Comparison of ENCODE assay signal across 9 cellular contexts in genomic region chr7:135510603-135511183, GRCh38. TPM values are rescaled to one million over a fixed set of nuclear protein-coding genes. Genes with fewer than 3 reads are reported as not detected.
DNase-seq lines count a peak whose midpoint lies in the region; ATAC-seq and TF ChIP-seq lines count a peak whose summit lies in the region.
"Had no signal": no experiment of that assay in that cellular context is flagged by ENCODE, and none has a peak within 500 bp of the region (broad histone marks: within the 10 kb centered on the region; RNA-seq: fewer than 3 reads in every experiment).

No MANE protein-coding gene starts in this region.

- WGBS in ovary, 3 donors, result 1 to 2% (median 1%) methylated on average over 16 of the region's 16 CpGs

- no peak overlapping the region for H3K27ac Mint-ChIP-seq in activated T-helper 17 cell treated with anti-CD3 and anti-CD28 coated beads, Interleukin-2, amount 50 U/mL, for 72 hours
- H3K27ac Mint-ChIP-seq: dendritic cell treated with granulocyte-macrophage colony-stimulating factor and Interleukin-4, amounts not matched to agents 40 ng/mL and 50 ng/mL, for 4 days had no signal

- H3K27me3 ChIP-seq in left ventricle myocardium inferior (ENCODE audit: low read depth) (no peaks in the 10 kb centered on the region), Panc1 (ENCODE audit: control insufficient read depth, insufficient read depth, low read length) (no peaks in the 10 kb centered on the region), ovary (no peaks in the 10 kb centered on the region)

- intact Hi-C loops in left ventricle myocardium inferior (cut with micrococcal nuclease) (no loop called here), left cardiac atrium (cut with DNase I) (loop anchor here in 1 of 2 donors (5.0 kb wide), 1 partner anchor 47 kb away; the partner anchor contains the start of gene NUP205), Panc1 (cut with micrococcal nuclease; ENCODE audit: unreplicated experiment) (loop anchor here (10.0 kb wide), 1 partner anchor 134 kb away; no protein-coding TSS in a partner anchor), ovary (cut with DNase I) (no loop called here)

- H3K9me3 ChIP-seq in left ventricle myocardium inferior (replicated peaks) (no peaks in the 10 kb centered on the region), Panc1 (ENCODE audit: control insufficient read depth, insufficient read depth, low read depth, low read length) (no peaks in the 10 kb centered on the region), ovary (no peaks in the 10 kb centered on the region)

- TF ChIP-seq POLR2A in ovary (IDR thresholded peaks at IDR 0.05), result no peak

- peaks cover 7% of the 10 kb centered on the region for H3K36me3 Mint-ChIP-seq in activated T-helper 17 cell treated with anti-CD3 and anti-CD28 coated beads, Interleukin-2, amount 50 U/mL, for 72 hours (ENCODE audit: low read depth)

- peaks cover 50% of the 10 kb centered on the region for H3K4me1 ChIP-seq in left ventricle myocardium inferior
- H3K4me1 ChIP-seq in Panc1 (ENCODE audit: control insufficient read depth, insufficient read depth, low read length), result peaks cover 14% of the 10 kb centered on the region
- peaks cover 4% of the 10 kb centered on the region for H3K4me1 ChIP-seq in ovary (ENCODE audit: insufficient read depth)

- H3K4me3 Mint-ChIP-seq in activated T-helper 17 cell treated with anti-CD3 and anti-CD28 coated beads, Interleukin-2, amount 50 U/mL, for 72 hours, result no peak overlapping the region
- H3K4me3 Mint-ChIP-seq: dendritic cell treated with granulocyte-macrophage colony-stimulating factor and Interleukin-4, amounts not matched to agents 40 ng/mL and 50 ng/mL, for 4 days had no signal

- no peaks in the 10 kb centered on the region for H3K27me3 Mint-ChIP-seq in activated T-helper 17 cell treated with anti-CD3 and anti-CD28 coated beads, Interleukin-2, amount 50 U/mL, for 72 hours
- H3K27me3 Mint-ChIP-seq: dendritic cell treated with granulocyte-macrophage colony-stimulating factor and Interleukin-4, amounts not matched to agents 40 ng/mL and 50 ng/mL, for 4 days had no signal

- H3K27ac ChIP-seq in left ventricle myocardium inferior (replicated peaks) (peak overlapping the region; percentile 95), Panc1 (ENCODE audit: low read length) (peak overlapping the region; percentile 67), ovary (no peak overlapping the region)

- no peak for ATAC-seq in left cardiac atrium
- ATAC-seq in Panc1, result no peak
- no peak for ATAC-seq in GM21423 (IDR thresholded peaks at IDR 0.05; ENCODE audit: unreplicated experiment)
- no peak for ATAC-seq in activated T-helper 17 cell treated with anti-CD3 and anti-CD28 coated beads, Interleukin-2, amount 50 U/mL, for 72 hours (replicated peaks)
- no peak for ATAC-seq in GM19452 (IDR thresholded peaks at IDR 0.05; ENCODE audit: unreplicated experiment)

- DNase-seq in left ventricle myocardium inferior (no peak), left cardiac atrium (no peak), Panc1 (ENCODE audit: low read depth, low spot score) (peak; percentile 46), epithelial cell of proximal tubule (ENCODE audit: low read depth) (no peak), ovary (peak in 1 of 5 donors; percentile 22)

- BruUV-seq in Panc1 (replicated peaks; lab: Mats Ljungman, UMichigan), result no TSS peak

- POLR2A ChIA-PET in Panc1 (lab: Charles Lee), result interaction anchor here (0.5 kb wide), 1 partner anchor 83 kb away, joined by 3 read pairs; no protein-coding TSS in a partner anchor

- in situ Hi-C loops in Panc1 (cut with HindIII; ENCODE audit: low pct_unique_long_range_greater_than_20kb, low sequenced_read_pairs), result no loop called here

- peak overlapping the region; percentile 86 for H3K4me3 ChIP-seq in left ventricle myocardium inferior
- H3K4me3 ChIP-seq in Panc1 (ENCODE audit: low read depth in 2 of 2, low read length in 2 of 2), result peak overlapping the region; percentile 95 to 99
- peak overlapping the region; percentile 71 for H3K4me3 ChIP-seq in epithelial cell of proximal tubule (ENCODE audit: low read depth, low read length)
- peak overlapping the region; percentile 84 for H3K4me3 ChIP-seq in ovary

- H3K36me3 ChIP-seq in left ventricle myocardium inferior (no peaks in the 10 kb centered on the region), Panc1 (ENCODE audit: control insufficient read depth, insufficient read depth, low read length) (peaks cover 2% of the 10 kb centered on the region; the same call in 1 of the 2 replicates), ovary (no peaks in the 10 kb centered on the region)

- H3K4me1 Mint-ChIP-seq in activated T-helper 17 cell treated with anti-CD3 and anti-CD28 coated beads, Interleukin-2, amount 50 U/mL, for 72 hours, result no peaks in the 10 kb centered on the region

- TF ChIP-seq EP300 in ovary (IDR thresholded peaks at IDR 0.05), result no peak

- H3K9me3 Mint-ChIP-seq in activated T-helper 17 cell treated with anti-CD3 and anti-CD28 coated beads, Interleukin-2, amount 50 U/mL, for 72 hours, result no peaks in the 10 kb centered on the region
- H3K9me3 Mint-ChIP-seq: dendritic cell treated with granulocyte-macrophage colony-stimulating factor and Interleukin-4, amounts not matched to agents 40 ng/mL and 50 ng/mL, for 4 days had no signal

- CTCF ChIA-PET in Panc1 (lab: Charles Lee), result interaction anchor here (0.8 kb wide), 1 partner anchor 72 kb away, joined by 4 read pairs; no protein-coding TSS in a partner anchor

- peak; percentile 19 for TF ChIP-seq CTCF in left ventricle myocardium inferior (IDR thresholded peaks at IDR 0.05; ENCODE audit: borderline replicate concordance)
- peak; percentile 37; the same call in 1 of the 2 replicates for TF ChIP-seq CTCF in Panc1 (IDR thresholded peaks at IDR 0.05)
- TF ChIP-seq CTCF in epithelial cell of proximal tubule (conservative IDR thresholded peaks at IDR 0.05; ENCODE audit: low read depth, low read length), result no peak
- TF ChIP-seq CTCF in ovary (IDR thresholded peaks at IDR 0.05), result no peak

RNA-seq across cellular contexts. Expression of gene CNOT4, which starts 0.8 kb away (rescaled TPM):
- total RNA-seq in left ventricle myocardium inferior (26.1 TPM), left cardiac atrium (10 to 100 TPM; 25.0 to 28.0 TPM), Panc1 (2021; ENCODE audit: unreplicated experiment) (22.3 TPM), epithelial cell of proximal tubule (9.4 and 10.4 TPM in 2 replicates), ovary (10 to 100 TPM; 16.3 to 38.9 (median 32.9) TPM)
- 8.9 TPM for polyA plus RNA-seq in Panc1 (2012; ENCODE audit: insufficient read length)
- 10 to 100 TPM in 1 of 2 donors, 1 to 10 TPM in 1; 9.1 to 30.5 TPM for polyA plus RNA-seq in ovary
- total RNA-seq in activated T-helper 17 cell treated with anti-CD3 and anti-CD28 coated beads, Interleukin-2, amount 50 U/mL, for 72 hours, result 10 to 100 TPM; 20.1 to 28.1 TPM

RNA-seq across cellular contexts. Expression of gene NUP205, which starts 47.0 kb away (rescaled TPM):
- total RNA-seq in left ventricle myocardium inferior (14.3 TPM), left cardiac atrium (10 to 100 TPM; 18.6 to 26.0 TPM), Panc1 (2021; ENCODE audit: unreplicated experiment) (90.4 TPM), epithelial cell of proximal tubule (89.9 and 91.6 TPM in 2 replicates), ovary (10 to 100 TPM; 28.3 to 51.5 (median 38.8) TPM)
- polyA plus RNA-seq in Panc1 (2012; ENCODE audit: insufficient read length), result 24.4 TPM
- 10 to 100 TPM; 19.5 to 30.9 TPM for polyA plus RNA-seq in ovary
- total RNA-seq in activated T-helper 17 cell treated with anti-CD3 and anti-CD28 coated beads, Interleukin-2, amount 50 U/mL, for 72 hours, result 100 to 1,000 TPM in 1 of 2 donors, 10 to 100 TPM in 1; 80.9 to 116 TPM

Comparison
In these comparisons a context has a peak if more than half of its experiments do, and no peak if none do; other contexts are left out.
1. H3K27ac ChIP-seq: peak in left ventricle myocardium inferior (single experiment) and Panc1 (single experiment); none in ovary (0 of 2).
2. CTCF ChIP-seq: peak in left ventricle myocardium inferior (single experiment) and Panc1 (single experiment); none in epithelial cell of proximal tubule (single experiment) and ovary (0 of 3).
3. Peak in every context shown above with its lines, with median percentiles within 50 percentile points of each other: H3K4me3 ChIP-seq.